1 cellular context compared by ENCODE assay signal in genomic region chr19:54138777-54139256, GRCh38.
TF ChIP-seq lines count a peak whose summit lies in the region.

No MANE protein-coding gene starts in this region.

TF ChIP-seq in A549, 52 proteins besides CTCF, POLR2A, EP300 and RAD21 (continued from another document):
- no peak for TF ChIP-seq PBX3 (IDR thresholded peaks at IDR 0.05)
